Comparison of ENCODE assay signal across 8 cellular contexts in the genomic region with DNA sequence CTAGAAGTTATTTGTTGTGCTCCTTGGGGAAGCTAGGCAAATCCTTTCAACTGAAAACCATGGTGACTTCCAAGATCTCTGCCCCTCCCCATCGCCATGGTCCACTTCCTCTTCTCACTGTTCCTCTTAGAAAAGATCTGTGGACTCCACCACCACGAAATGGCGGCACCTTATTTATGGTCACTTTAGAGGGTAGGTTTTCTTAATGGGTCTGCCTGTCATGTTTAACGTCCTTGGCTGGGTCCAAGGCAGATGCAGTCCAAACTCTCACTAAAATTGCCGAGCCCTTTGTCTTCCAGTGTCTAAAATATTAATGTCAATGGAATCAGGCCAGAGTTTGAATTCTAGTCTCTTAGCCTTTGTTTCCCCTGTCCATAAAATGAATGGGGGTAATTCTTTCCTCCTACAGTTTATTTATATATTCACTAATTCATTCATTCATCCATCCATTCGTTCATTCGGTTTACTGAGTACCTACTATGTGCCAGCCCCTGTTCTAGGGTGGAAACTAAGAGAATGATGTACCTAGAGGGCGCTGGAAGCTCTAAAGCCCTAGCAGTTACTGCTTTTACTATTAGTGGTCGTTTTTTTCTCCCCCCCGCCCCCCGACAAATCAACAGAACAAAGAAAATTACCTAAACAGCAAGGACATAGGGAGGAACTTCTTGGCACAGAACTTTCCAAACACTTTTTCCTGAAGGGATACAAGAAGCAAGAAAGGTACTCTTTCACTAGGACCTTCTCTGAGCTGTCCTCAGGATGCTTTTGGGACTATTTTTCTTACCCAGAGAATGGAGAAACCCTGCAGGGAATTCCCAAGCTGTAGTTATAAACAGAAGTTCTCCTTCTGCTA. TPM values are rescaled to one million over a fixed set of nuclear protein-coding genes. Genes with fewer than 3 reads are reported as not detected.
DNase-seq lines count a peak whose midpoint lies in the region; ATAC-seq and TF ChIP-seq lines count a peak whose summit lies in the region.

No MANE protein-coding gene starts in this region.

- no peaks in the 10 kb centered on the region for H3K9me3 ChIP-seq in KOPT-K1 (ENCODE audit: insufficient read depth, low read length, poor library complexity, severe bottlenecking)
- no peaks in the 10 kb centered on the region for H3K9me3 ChIP-seq in parathyroid adenoma (ENCODE audit: control insufficient read depth, low read length)

- peaks cover 31% of the 10 kb centered on the region for H3K4me1 Mint-ChIP-seq in activated CD8-positive, alpha-beta memory T cell treated with anti-CD3 and anti-CD28 coated beads, Interleukin-2, amount 10 ng/mL, durations not matched to agents 7 days and 5 days

- no peak overlapping the region for H3K9ac ChIP-seq in parathyroid adenoma

- DNase-seq in NCI-H1694 treated with DMSO at 0.1 percent for 48 hours (lab: John Stamatoyannopoulos, UW) (peak; percentile 40), NCI-H1694 (lab: John Stamatoyannopoulos, UW) (no peak), foreskin fibroblast (peak in 1 of 2 donors; percentile 46), NCI-H226 (no peak)
- DNase-seq in activated CD8-positive, alpha-beta memory T cell treated with anti-CD3 and anti-CD28 coated beads, Interleukin-2, amount 10 ng/mL, durations not matched to agents 7 days and 5 days = peak; percentile 76

- no peaks in the 10 kb centered on the region for H3K4me1 ChIP-seq in parathyroid adenoma

- H3K27ac ChIP-seq in KOPT-K1 (ENCODE audit: low read depth, low read length, poor library complexity, severe bottlenecking) = peak overlapping the region; percentile 98
- H3K27ac ChIP-seq in parathyroid adenoma = peak overlapping the region; percentile 93

- peak overlapping the region; percentile 95 for H3K4me3 Mint-ChIP-seq in activated CD8-positive, alpha-beta memory T cell treated with anti-CD3 and anti-CD28 coated beads, Interleukin-2, amount 10 ng/mL, durations not matched to agents 7 days and 5 days

- H3K9me3 Mint-ChIP-seq in activated CD8-positive, alpha-beta memory T cell treated with anti-CD3 and anti-CD28 coated beads, Interleukin-2, amount 10 ng/mL, durations not matched to agents 7 days and 5 days (ENCODE audit: low read depth) = peaks cover under 1% of the 10 kb centered on the region

- H3K4me2 ChIP-seq in parathyroid adenoma (ENCODE audit: low read length) = peak overlapping the region; percentile 88

- H3K27me3 ChIP-seq in parathyroid adenoma (ENCODE audit: control insufficient read depth, insufficient read depth, low read length) = no peaks in the 10 kb centered on the region

- H3K36me3 ChIP-seq in KOPT-K1 (ENCODE audit: insufficient read depth, low read length) = peaks cover 22% of the 10 kb centered on the region
- H3K36me3 ChIP-seq in parathyroid adenoma (ENCODE audit: control insufficient read depth, insufficient read depth, low read length) = no peaks in the 10 kb centered on the region

- peak overlapping the region; percentile 67 to 94 for H3K4me3 ChIP-seq in foreskin fibroblast (ENCODE audit: low read depth in 1 of 2, low read length in 2 of 2)
- H3K4me3 ChIP-seq in parathyroid adenoma (ENCODE audit: low read depth, low read length) = peak overlapping the region; percentile 88

- no peaks in the 10 kb centered on the region for H3K79me2 ChIP-seq in parathyroid adenoma

- peak overlapping the region; percentile 90 for H2AFZ ChIP-seq in parathyroid adenoma

- H3K27me3 Mint-ChIP-seq in activated CD8-positive, alpha-beta memory T cell treated with anti-CD3 and anti-CD28 coated beads, Interleukin-2, amount 10 ng/mL, durations not matched to agents 7 days and 5 days = no peaks in the 10 kb centered on the region

- CTCF ChIA-PET in activated CD8-positive, alpha-beta memory T cell treated with anti-CD3 and anti-CD28 coated beads, Interleukin-2, amount 10 ng/mL, durations not matched to agents 7 days and 5 days (lab: Charles Lee) = interaction anchor here (0.6 to 11.9 kb wide), 17 partner anchors 12 to 58 kb away, joined by 3 to 232 read pairs (median 4); partner anchors contain the start of genes SPG11 and TRIM69

- H3K36me3 Mint-ChIP-seq in activated CD8-positive, alpha-beta memory T cell treated with anti-CD3 and anti-CD28 coated beads, Interleukin-2, amount 10 ng/mL, durations not matched to agents 7 days and 5 days = peaks cover 65% of the 10 kb centered on the region

- ATAC-seq in activated CD8-positive, alpha-beta memory T cell treated with anti-CD3 and anti-CD28 coated beads, Interleukin-2, amount 10 ng/mL, durations not matched to agents 7 days and 5 days = peak; percentile 6
- no peak for ATAC-seq in GM21360 (IDR thresholded peaks at IDR 0.05; ENCODE audit: unreplicated experiment)

- TF ChIP-seq CTCF in foreskin fibroblast (IDR thresholded peaks at IDR 0.05; ENCODE audit: low read depth, low read length) (peak; percentile 34), parathyroid adenoma (IDR thresholded peaks at IDR 0.05) (no peak)

- peak overlapping the region; percentile 100 for H3K27ac Mint-ChIP-seq in activated CD8-positive, alpha-beta memory T cell treated with anti-CD3 and anti-CD28 coated beads, Interleukin-2, amount 10 ng/mL, durations not matched to agents 7 days and 5 days

RNA-seq across cellular contexts. Expression of gene PATL2, which starts 0.7 kb away (rescaled TPM):
- total RNA-seq in activated CD8-positive, alpha-beta memory T cell treated with anti-CD3 and anti-CD28 coated beads, Interleukin-2, amount 10 ng/mL, durations not matched to agents 7 days and 5 days = 10 to 100 TPM; 17.2 to 38.4 TPM

RNA-seq across cellular contexts. Expression of gene B2M, which starts 0.9 kb away (rescaled TPM):
- 1,000 to 10,000 TPM; 6,920 to 7,161 TPM for total RNA-seq in activated CD8-positive, alpha-beta memory T cell treated with anti-CD3 and anti-CD28 coated beads, Interleukin-2, amount 10 ng/mL, durations not matched to agents 7 days and 5 days

RNA-seq across cellular contexts. Expression of gene TRIM69, which starts 25.9 kb away (rescaled TPM):
- total RNA-seq in activated CD8-positive, alpha-beta memory T cell treated with anti-CD3 and anti-CD28 coated beads, Interleukin-2, amount 10 ng/mL, durations not matched to agents 7 days and 5 days = 10 to 100 TPM; 79.1 to 79.4 TPM

RNA-seq across cellular contexts. Expression of gene SPG11, which starts 47.0 kb away (rescaled TPM):
- 10 to 100 TPM; 76.7 to 95.8 TPM for total RNA-seq in activated CD8-positive, alpha-beta memory T cell treated with anti-CD3 and anti-CD28 coated beads, Interleukin-2, amount 10 ng/mL, durations not matched to agents 7 days and 5 days

Comparison
In these comparisons a context has a peak if more than half of its experiments do, and no peak if none do; other contexts are left out.
1. DNase-seq: peak in NCI-H1694 treated with DMSO at 0.1 percent for 48 hours (single experiment) and activated CD8-positive, alpha-beta memory T cell treated with anti-CD3 and anti-CD28 coated beads, Interleukin-2, amount 10 ng/mL, durations not matched to agents 7 days and 5 days (single experiment); none in NCI-H1694 (single experiment) and NCI-H226 (single experiment).